9 cellular contexts compared by ENCODE assay signal in the genomic region with DNA sequence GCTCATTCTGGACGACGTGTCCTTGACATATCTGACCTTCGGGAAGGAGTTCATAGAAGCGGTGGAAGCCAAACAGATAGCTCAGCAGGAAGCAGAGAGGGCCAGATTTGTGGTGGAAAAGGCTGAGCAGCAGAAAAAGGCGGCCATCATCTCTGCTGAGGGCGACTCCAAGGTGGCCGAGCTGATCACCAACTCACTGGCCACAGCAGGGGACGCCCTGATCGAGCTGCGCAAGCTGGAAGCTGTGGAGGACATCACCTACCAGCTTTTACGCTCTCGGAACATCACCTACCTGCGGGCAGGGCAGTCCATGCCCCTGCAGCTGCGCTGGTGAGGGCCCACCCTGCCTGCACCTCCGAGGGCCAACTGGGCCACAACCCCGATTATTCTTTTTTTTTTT.
"Had no signal": no experiment of that assay in that cellular context is flagged by ENCODE, and none has a peak within 500 bp of the region (broad histone marks: within the 10 kb centered on the region; RNA-seq: fewer than 3 reads in every experiment).

No MANE protein-coding gene starts in this region.

- DNase-seq: IMR-90, KBM-7, KG1 had no signal

- H3K9ac ChIP-seq: KMS-11 had no signal

- ATAC-seq: HepG2, K562 had no signal

- H3K27me3 Mint-ChIP-seq: IgD-negative memory B cell had no signal

- H3K4me2 ChIP-seq: KMS-11 had no signal

- H3K4me3 Mint-ChIP-seq: IgD-negative memory B cell had no signal

- H3K27ac ChIP-seq: HL-60, KMS-11 had no signal

- H3K9me3 Mint-ChIP-seq: IgD-negative memory B cell had no signal

- FAIRE-seq: HepG2, HTR-8/SVneo, K562 had no signal

- H3K4me3 ChIP-seq: K562 had no signal
